In genomic region chr1:150979723-150980056, GRCh38 we compare ENCODE assay signal across 2 cellular contexts.
TF ChIP-seq lines count a peak whose summit lies in the region.

No MANE protein-coding gene starts in this region.

TF ChIP-seq in HepG2, 621 proteins besides CTCF, POLR2A, EP300 and RAD21:
- TF ChIP-seq NFYC (CRISPR knock-in tag; IDR thresholded peaks at IDR 0.05) = 0 out of 2 replicates have a peak, but pooled peaks have one; percentile 1
- 0 out of 2 replicates have a peak, but pooled peaks have one; percentile 37 for TF ChIP-seq ZNF34 (CRISPR knock-in tag; IDR thresholded peaks at IDR 0.05; ENCODE audit: borderline replicate concordance)
- TF ChIP-seq, protein P1, sequence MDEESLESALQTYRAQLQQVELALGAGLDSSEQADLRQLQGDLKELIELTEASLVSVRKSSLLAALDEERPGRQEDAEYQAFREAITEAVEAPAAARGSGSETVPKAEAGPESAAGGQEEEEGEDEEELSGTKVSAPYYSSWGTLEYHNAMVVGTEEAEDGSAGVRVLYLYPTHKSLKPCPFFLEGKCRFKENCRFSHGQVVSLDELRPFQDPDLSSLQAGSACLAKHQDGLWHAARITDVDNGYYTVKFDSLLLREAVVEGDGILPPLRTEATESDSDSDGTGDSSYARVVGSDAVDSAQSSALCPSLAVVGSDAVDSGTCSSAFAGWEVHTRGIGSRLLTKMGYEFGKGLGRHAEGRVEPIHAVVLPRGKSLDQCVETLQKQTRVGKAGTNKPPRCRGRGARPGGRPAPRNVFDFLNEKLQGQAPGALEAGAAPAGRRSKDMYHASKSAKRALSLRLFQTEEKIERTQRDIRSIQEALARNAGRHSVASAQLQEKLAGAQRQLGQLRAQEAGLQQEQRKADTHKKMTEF (CRISPR knock-in tag; IDR thresholded peaks at IDR 0.05) = 0 out of 2 replicates have a peak, but pooled peaks have one; percentile 10
- TF ChIP-seq HBP1 (CRISPR knock-in tag; IDR thresholded peaks at IDR 0.05; ENCODE audit: low read depth) = no peak
- 0 out of 2 replicates have a peak, but pooled peaks have one; percentile 41 for TF ChIP-seq ZNF543 (CRISPR knock-in tag; IDR thresholded peaks at IDR 0.05)
- no peak for TF ChIP-seq TFAP4 (IDR thresholded peaks at IDR 0.05; ENCODE audit: borderline replicate concordance, low read depth)
- no peak for TF ChIP-seq HNF1A (IDR thresholded peaks at IDR 0.05; ENCODE audit: low read depth)
- 0 out of 2 replicates have a peak, but pooled peaks have one; percentile 6 for TF ChIP-seq HNF1A (CRISPR knock-in tag; IDR thresholded peaks at IDR 0.05; ENCODE audit: borderline replicate concordance)
- TF ChIP-seq RORA (CRISPR knock-in tag; IDR thresholded peaks at IDR 0.05) = no peak
- TF ChIP-seq HDAC2 (CRISPR knock-in tag; IDR thresholded peaks at IDR 0.05) = peak; percentile 2; the same call in 1 of the 2 replicates
- no peak for TF ChIP-seq KDM5B (CRISPR knock-in tag; IDR thresholded peaks at IDR 0.05; ENCODE audit: borderline replicate concordance)
- no peak for TF ChIP-seq ZFP36 (IDR thresholded peaks at IDR 0.05; ENCODE audit: borderline replicate concordance, low read depth, low read length, partially characterized antibody)
- 0 out of 2 replicates have a peak, but pooled peaks have one; percentile 10 for TF ChIP-seq ZNF556 (CRISPR knock-in tag; IDR thresholded peaks at IDR 0.05; ENCODE audit: borderline replicate concordance)

TF ChIP-seq in SK-N-SH treated with all-trans-retinoic acid at 6 μM for 48 hours, 23 proteins besides CTCF, POLR2A, EP300 and RAD21:
- TF ChIP-seq, protein P2, sequence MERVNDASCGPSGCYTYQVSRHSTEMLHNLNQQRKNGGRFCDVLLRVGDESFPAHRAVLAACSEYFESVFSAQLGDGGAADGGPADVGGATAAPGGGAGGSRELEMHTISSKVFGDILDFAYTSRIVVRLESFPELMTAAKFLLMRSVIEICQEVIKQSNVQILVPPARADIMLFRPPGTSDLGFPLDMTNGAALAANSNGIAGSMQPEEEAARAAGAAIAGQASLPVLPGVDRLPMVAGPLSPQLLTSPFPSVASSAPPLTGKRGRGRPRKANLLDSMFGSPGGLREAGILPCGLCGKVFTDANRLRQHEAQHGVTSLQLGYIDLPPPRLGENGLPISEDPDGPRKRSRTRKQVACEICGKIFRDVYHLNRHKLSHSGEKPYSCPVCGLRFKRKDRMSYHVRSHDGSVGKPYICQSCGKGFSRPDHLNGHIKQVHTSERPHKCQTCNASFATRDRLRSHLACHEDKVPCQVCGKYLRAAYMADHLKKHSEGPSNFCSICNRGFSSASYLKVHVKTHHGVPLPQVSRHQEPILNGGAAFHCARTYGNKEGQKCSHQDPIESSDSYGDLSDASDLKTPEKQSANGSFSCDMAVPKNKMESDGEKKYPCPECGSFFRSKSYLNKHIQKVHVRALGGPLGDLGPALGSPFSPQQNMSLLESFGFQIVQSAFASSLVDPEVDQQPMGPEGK (CRISPR knock-in tag; IDR thresholded peaks at IDR 0.05; ENCODE audit: borderline replicate concordance) = no peak
- TF ChIP-seq CSRNP3 (CRISPR knock-in tag; IDR thresholded peaks at IDR 0.05) = no peak
- TF ChIP-seq PPARA (CRISPR knock-in tag; IDR thresholded peaks at IDR 0.05; ENCODE audit: borderline replicate concordance) = no peak
- TF ChIP-seq CSDC2 (CRISPR knock-in tag; IDR thresholded peaks at IDR 0.05) = no peak
- TF ChIP-seq SNAI2 (CRISPR knock-in tag; IDR thresholded peaks at IDR 0.05) = no peak
- no peak for TF ChIP-seq ZNF70 (CRISPR knock-in tag; IDR thresholded peaks at IDR 0.05)
- TF ChIP-seq BACH2 (CRISPR knock-in tag; IDR thresholded peaks at IDR 0.05; ENCODE audit: borderline replicate concordance) = no peak
